Comparison of ENCODE assay signal across 2 cellular contexts in genomic region chr6:116314218-116314617, GRCh38.
TF ChIP-seq lines count a peak whose summit lies in the region.

No MANE protein-coding gene starts in this region.

TF ChIP-seq in HEK293, 187 proteins besides CTCF, POLR2A, EP300 and RAD21:
- TF ChIP-seq PRDM6 (tag by site-specific recombination; IDR thresholded peaks at IDR 0.05), result peak; percentile 11; the same call in 1 of the 2 replicates
- TF ChIP-seq ZNF639 (tag by site-specific recombination; IDR thresholded peaks at IDR 0.05), result no peak
- no peak for TF ChIP-seq ZNF785 (tag by site-specific recombination; IDR thresholded peaks at IDR 0.05)
- no peak for TF ChIP-seq ZNF202 (tag by site-specific recombination; IDR thresholded peaks at IDR 0.05; ENCODE audit: borderline replicate concordance)
- no peak for TF ChIP-seq ZBTB17 (tag by site-specific recombination; IDR thresholded peaks at IDR 0.05)
- TF ChIP-seq ZNF514 (tag by site-specific recombination; IDR thresholded peaks at IDR 0.05), result no peak
- TF ChIP-seq ZSCAN23 (tag by site-specific recombination; IDR thresholded peaks at IDR 0.05), result no peak

TF ChIP-seq in SK-N-SH, 30 proteins besides CTCF, POLR2A, EP300 and RAD21:
- TF ChIP-seq MEF2A (IDR thresholded peaks at IDR 0.05; ENCODE audit: borderline replicate concordance, low read depth) (no peak), MAX (IDR thresholded peaks at IDR 0.05; ENCODE audit: low read depth) (no peak), PBX3 (IDR thresholded peaks at IDR 0.05) (no peak), JUND (IDR thresholded peaks at IDR 0.05) (no peak), FOSL2 (IDR thresholded peaks at IDR 0.05; ENCODE audit: borderline replicate concordance, low read depth) (no peak), MXI1 (IDR thresholded peaks at IDR 0.05; ENCODE audit: low read depth, low read length) (no peak), EZH2phosphoT487 (IDR thresholded peaks at IDR 0.05; ENCODE audit: borderline replicate concordance, low read depth) (no peak), SMC3 (IDR thresholded peaks at IDR 0.05; ENCODE audit: low read depth, low read length) (no peak), ZBTB33 (IDR thresholded peaks at IDR 0.05; ENCODE audit: borderline replicate concordance, low read depth) (no peak), USF1 (IDR thresholded peaks at IDR 0.05; ENCODE audit: borderline replicate concordance, low read depth) (no peak), TCF12 (IDR thresholded peaks at IDR 0.05) (no peak), NRF1 (IDR thresholded peaks at IDR 0.05; ENCODE audit: low read depth, low read length) (no peak), USF2 (IDR thresholded peaks at IDR 0.05; ENCODE audit: borderline replicate concordance, low read depth, low read length) (no peak), RXRA (IDR thresholded peaks at IDR 0.05; ENCODE audit: borderline replicate concordance, low read depth) (no peak), TEAD4 (IDR thresholded peaks at IDR 0.05; ENCODE audit: borderline replicate concordance, insufficient read depth) (no peak)
